8 cellular contexts compared by ENCODE assay signal in genomic region chr6:90296346-90297123, GRCh38. TPM values are rescaled to one million over a fixed set of nuclear protein-coding genes. Genes with fewer than 3 reads are reported as not detected.
DNase-seq lines count a peak whose midpoint lies in the region; ATAC-seq and TF ChIP-seq lines count a peak whose summit lies in the region.

TSS of gene BACH2 (minus strand) at chr6:90296843. CDS start at chr6:90008844, 287,999 bp downstream.

- no peaks in the 10 kb centered on the region for H3K36me3 Mint-ChIP-seq in CD4-positive, CD25-positive, alpha-beta regulatory T cell
- peaks cover 39% of the 10 kb centered on the region for H3K36me3 Mint-ChIP-seq in activated T-cell treated with anti-CD3 and anti-CD28 coated beads, Interleukin-2, amount 50 U/mL, for 24 hours (ENCODE audit: low read depth)

- H3K79me2 ChIP-seq in OCI-LY7 (ENCODE audit: insufficient read depth, low read depth, low read length), result peaks cover 45% of the 10 kb centered on the region

- peaks cover 62% of the 10 kb centered on the region for H3K27me3 Mint-ChIP-seq in CD4-positive, CD25-positive, alpha-beta regulatory T cell
- H3K27me3 Mint-ChIP-seq in activated T-cell treated with anti-CD3 and anti-CD28 coated beads, Interleukin-2, amount 50 U/mL, for 24 hours, result no peaks in the 10 kb centered on the region

- TF ChIP-seq CTCF in OCI-LY7 (conservative IDR thresholded peaks at IDR 0.05; ENCODE audit: low read length) (no peak), esophagus squamous epithelium (IDR thresholded peaks at IDR 0.05) (peak in 2 of 6 experiments; percentile 39 to 42)

- peak in 2 of 4 donors; percentile 63 to 78 for TF ChIP-seq POLR2A in esophagus squamous epithelium (IDR thresholded peaks at IDR 0.05)

- peaks cover 27% of the 10 kb centered on the region for H3K27me3 ChIP-seq in CD4-positive, CD25-positive, alpha-beta regulatory T cell (ENCODE audit: control insufficient read depth, insufficient read depth, low read length)
- H3K27me3 ChIP-seq in HUES48 (ENCODE audit: control insufficient read depth, insufficient read depth, low read length) (peaks cover 38% of the 10 kb centered on the region), esophagus squamous epithelium (peaks cover 0 to 33% (median 0%) of the 10 kb centered on the region in 4 donors), muscle layer of duodenum (ENCODE audit: low read depth, low read length) (peaks cover 9% of the 10 kb centered on the region)

- WGBS in esophagus squamous epithelium, 2 donors, result no CpG with 5 or more reads among the region's 112 CpGs

- no peaks in the 10 kb centered on the region for H4K20me1 ChIP-seq in OCI-LY7 (ENCODE audit: insufficient read depth, low read length)

- peak within 1 kb of the TSS; percentile 73 for H3K9ac ChIP-seq in HUES48 (ENCODE audit: low read depth, low read length)

- H3K9me3 ChIP-seq in CD4-positive, CD25-positive, alpha-beta regulatory T cell (ENCODE audit: control insufficient read depth in 2 of 2, low read length in 2 of 2), result no peaks in the 10 kb centered on the region
- H3K9me3 ChIP-seq in HUES48 (ENCODE audit: control insufficient read depth, insufficient read depth, low read length), result no peaks in the 10 kb centered on the region
- H3K9me3 ChIP-seq in OCI-LY7 (ENCODE audit: low read length), result no peaks in the 10 kb centered on the region
- no peaks in the 10 kb centered on the region for H3K9me3 ChIP-seq in esophagus squamous epithelium
- no peaks in the 10 kb centered on the region for H3K9me3 ChIP-seq in muscle layer of duodenum (ENCODE audit: control insufficient read depth in 1 of 2, low read length in 2 of 2)

- DNase-seq in CD4-positive, CD25-positive, alpha-beta regulatory T cell, result peak; percentile 87 to 95 (median 91)
- DNase-seq in OCI-LY7 (ENCODE audit: low spot score) (peak; percentile 98), esophagus squamous epithelium (lab: John Stamatoyannopoulos, UW) (peak; percentile 75)
- DNase-seq in activated T-cell treated with anti-CD3 and anti-CD28 coated beads, Interleukin-2, amount 50 U/mL, for 24 hours, result peak; percentile 92
- DNase-seq in stimulated activated CD8-positive, alpha-beta memory T cell treated with anti-CD3 and anti-CD28 coated beads, Interleukin-7, amount 100 ng/mL, for 1 hour (ENCODE audit: low read depth in 2 of 2), result peak; percentile 86

- ATAC-seq in CD4-positive, CD25-positive, alpha-beta regulatory T cell (ENCODE audit: low read depth in 2 of 2), result peak; percentile 78 to 79
- ATAC-seq in GM21381 (IDR thresholded peaks at IDR 0.05; ENCODE audit: unreplicated experiment), result peak; percentile 77

- peak within 1 kb of the TSS; percentile 85 for H3K27ac ChIP-seq in CD4-positive, CD25-positive, alpha-beta regulatory T cell (ENCODE audit: insufficient read depth, low read length, poor library complexity, severe bottlenecking)
- H3K27ac ChIP-seq in HUES48 (ENCODE audit: low read depth, low read length) (peak within 1 kb of the TSS; percentile 75), OCI-LY7 (ENCODE audit: low read depth, low read length, poor library complexity, severe bottlenecking) (peak within 1 kb of the TSS; percentile 82), esophagus squamous epithelium (peak within 1 kb of the TSS; percentile 84 to 93 (median 88)), muscle layer of duodenum (ENCODE audit: low read length) (no peak within 1 kb of the TSS)

- CTCF ChIA-PET in OCI-LY7 (lab: Charles Lee; ENCODE audit: unreplicated experiment), result interaction anchor here (0.6 to 0.7 kb wide), 6 partner anchors 23 to 171 kb away, joined by 3 to 17 read pairs (median 5); no protein-coding TSS in a partner anchor

- intact Hi-C loops in OCI-LY7 (cut with micrococcal nuclease; ENCODE audit: unreplicated experiment), result loop anchor here (1.0 to 10.0 kb wide), 6 partner anchors 18 to 944 kb away; partner anchors contain the start of genes CASP8AP2, LYRM2, MAP3K7 and UBE2J1
- intact Hi-C loops in esophagus squamous epithelium (cut with DNase I), result loop anchor here (10.0 kb wide), 3 partner anchors 88 to 202 kb away; no protein-coding TSS in a partner anchor

- peak within 1 kb of the TSS; percentile 38 to 96 (median 94) for H3K27ac Mint-ChIP-seq in CD4-positive, CD25-positive, alpha-beta regulatory T cell
- peak within 1 kb of the TSS; percentile 98 for H3K27ac Mint-ChIP-seq in activated T-cell treated with anti-CD3 and anti-CD28 coated beads, Interleukin-2, amount 50 U/mL, for 24 hours

- peaks cover 3 to 38% (median 24%) of the 10 kb centered on the region in 4 donors for H3K4me1 Mint-ChIP-seq in CD4-positive, CD25-positive, alpha-beta regulatory T cell
- H3K4me1 Mint-ChIP-seq in activated T-cell treated with anti-CD3 and anti-CD28 coated beads, Interleukin-2, amount 50 U/mL, for 24 hours (ENCODE audit: low read depth), result peaks cover 55% of the 10 kb centered on the region

- no peaks in the 10 kb centered on the region for H3K36me3 ChIP-seq in CD4-positive, CD25-positive, alpha-beta regulatory T cell (ENCODE audit: control insufficient read depth, insufficient read depth, low read length)
- H3K36me3 ChIP-seq in HUES48 (ENCODE audit: control insufficient read depth, insufficient read depth, low read length) (no peaks in the 10 kb centered on the region), OCI-LY7 (ENCODE audit: insufficient read depth, low read length) (peaks cover 43% of the 10 kb centered on the region), esophagus squamous epithelium (no peaks in the 10 kb centered on the region), muscle layer of duodenum (ENCODE audit: control insufficient read depth in 1 of 2, insufficient read depth in 2 of 2, low read length in 2 of 2) (no peaks in the 10 kb centered on the region)

- H3K4me3 Mint-ChIP-seq in CD4-positive, CD25-positive, alpha-beta regulatory T cell, result peak within 1 kb of the TSS; percentile 92 to 95 (median 94)
- H3K4me3 Mint-ChIP-seq in activated T-cell treated with anti-CD3 and anti-CD28 coated beads, Interleukin-2, amount 50 U/mL, for 24 hours, result peak within 1 kb of the TSS; percentile 88

- H3K9me2 ChIP-seq in OCI-LY7 (ENCODE audit: insufficient read depth, low read length), result no peaks in the 10 kb centered on the region

- H2AFZ ChIP-seq in OCI-LY7 (ENCODE audit: low read length), result peak within 1 kb of the TSS; percentile 55; the same call in 1 of the 2 replicates

- POLR2A ChIA-PET in OCI-LY7 (lab: Charles Lee), result interaction anchor here (0.6 to 7.0 kb wide), 13 partner anchors 18 to 467 kb away, joined by 3 to 71 read pairs (median 8); partner anchors contain the start of gene CASP8AP2

- BruUV-seq in OCI-LY7 (replicated peaks; lab: Mats Ljungman, UMichigan), result no TSS peak

- H3K4me2 ChIP-seq in OCI-LY7 (ENCODE audit: low read length), result peak within 1 kb of the TSS; percentile 97

- H3K4me3 ChIP-seq in CD4-positive, CD25-positive, alpha-beta regulatory T cell (ENCODE audit: low read depth, low read length), result peak within 1 kb of the TSS; percentile 79
- H3K4me3 ChIP-seq in HUES48 (ENCODE audit: low read depth, low read length), result peak within 1 kb of the TSS; percentile 78
- H3K4me3 ChIP-seq in OCI-LY7 (ENCODE audit: low read depth, low read length, poor library complexity, severe bottlenecking), result peak within 1 kb of the TSS; percentile 92
- peak within 1 kb of the TSS; percentile 67 to 92 (median 78) for H3K4me3 ChIP-seq in esophagus squamous epithelium
- peak within 1 kb of the TSS; percentile 62 to 75 for H3K4me3 ChIP-seq in muscle layer of duodenum (ENCODE audit: low read depth in 1 of 2, low read length in 2 of 2)

- H3K9me3 Mint-ChIP-seq in CD4-positive, CD25-positive, alpha-beta regulatory T cell, result peaks cover 0 to 2% (median 0%) of the 10 kb centered on the region in 7 donors
- H3K9me3 Mint-ChIP-seq in activated T-cell treated with anti-CD3 and anti-CD28 coated beads, Interleukin-2, amount 50 U/mL, for 24 hours, result no peaks in the 10 kb centered on the region

- peaks cover 35% of the 10 kb centered on the region for H3K4me1 ChIP-seq in CD4-positive, CD25-positive, alpha-beta regulatory T cell (ENCODE audit: control insufficient read depth, insufficient read depth, low read length, poor library complexity, severe bottlenecking)
- H3K4me1 ChIP-seq in HUES48 (ENCODE audit: control insufficient read depth, insufficient read depth, low read length), result peaks cover 30% of the 10 kb centered on the region
- H3K4me1 ChIP-seq in OCI-LY7 (ENCODE audit: insufficient read depth, low read length, poor library complexity, severe bottlenecking), result peaks cover 64% of the 10 kb centered on the region
- H3K4me1 ChIP-seq in esophagus squamous epithelium, result peaks cover 6 to 26% (median 10%) of the 10 kb centered on the region in 3 donors
- H3K4me1 ChIP-seq in muscle layer of duodenum (ENCODE audit: control insufficient read depth in 1 of 2, insufficient read depth in 2 of 2, low read length in 2 of 2), result peaks cover 0 to 8% of the 10 kb centered on the region in 2 donors

RNA-seq across cellular contexts. Expression of gene BACH2, which starts in this region (rescaled TPM):
- total RNA-seq in CD4-positive, CD25-positive, alpha-beta regulatory T cell, result 51.3 TPM
- polyA plus RNA-seq in CD4-positive, CD25-positive, alpha-beta regulatory T cell, result 10 to 100 TPM in 1 of 4 donors, 1 to 10 TPM in 3; 3.8 to 12.2 (median 5.7) TPM
- total RNA-seq in OCI-LY7 (2014; rRNA removed; shearing (Covaris generic)), result 92.0 and 95.7 TPM in 2 replicates
- total RNA-seq in OCI-LY7 (2022), result 163 and 265 TPM in 2 replicates
- 1 to 10 TPM in 1 of 4 donors, under 1 TPM in 3; 0.22 to 6.1 (median 0.66) TPM for total RNA-seq in esophagus squamous epithelium
